ENCODE assay signal across 11 cellular contexts in genomic region chr4:143404555-143404954, GRCh38.
DNase-seq lines count a peak whose midpoint lies in the region; ATAC-seq and TF ChIP-seq lines count a peak whose summit lies in the region.
"Had no signal": no experiment of that assay in that cellular context is flagged by ENCODE, and none has a peak within 500 bp of the region (broad histone marks: within the 10 kb centered on the region; RNA-seq: fewer than 3 reads in every experiment).

No MANE protein-coding gene starts in this region.

- DNase-seq in kidney tubule cell (ENCODE audit: low spot score): peak; percentile 57
- no peak for DNase-seq in effector memory CD4-positive, alpha-beta T cell
- DNase-seq in BE2C: no peak
- DNase-seq in activated CD8-positive, alpha-beta memory T cell treated with anti-CD3 and anti-CD28 coated beads, Interleukin-2, amount 50 U/mL, for 4 hours: no peak
- DNase-seq in epidermal melanocyte (ENCODE audit: insufficient read length, low spot score): no peak
- DNase-seq: head of caudate nucleus, NCI-H446 treated with DMSO at 0.1 percent for 48 hours had no signal

- no peaks in the 10 kb centered on the region for H3K4me1 ChIP-seq in effector memory CD4-positive, alpha-beta T cell (ENCODE audit: control insufficient read depth, insufficient read depth, low read length, poor library complexity, severe bottlenecking)
- H3K4me1 ChIP-seq in BE2C: no peaks in the 10 kb centered on the region

- H3K36me3 ChIP-seq in effector memory CD4-positive, alpha-beta T cell (ENCODE audit: control insufficient read depth, insufficient read depth, low read length): no peaks in the 10 kb centered on the region
- no peaks in the 10 kb centered on the region for H3K36me3 ChIP-seq in BE2C

- H3K27ac ChIP-seq in effector memory CD4-positive, alpha-beta T cell (ENCODE audit: insufficient read depth, low read length, poor library complexity, severe bottlenecking): no peak overlapping the region

- TF ChIP-seq CTCF in BE2C (IDR thresholded peaks at IDR 0.05; ENCODE audit: low read depth, low read length): no peak

- no peaks in the 10 kb centered on the region for H3K9me3 ChIP-seq in effector memory CD4-positive, alpha-beta T cell (ENCODE audit: control insufficient read depth, low read length)
- no peaks in the 10 kb centered on the region for H3K9me3 ChIP-seq in BE2C

- no peaks in the 10 kb centered on the region for H3K27me3 ChIP-seq in effector memory CD4-positive, alpha-beta T cell (replicated peaks; ENCODE audit: control insufficient read depth, insufficient read depth, low read length, poor library complexity, severe bottlenecking)
- no peaks in the 10 kb centered on the region for H3K27me3 ChIP-seq in BE2C

- no peak overlapping the region for H3K4me3 ChIP-seq in effector memory CD4-positive, alpha-beta T cell (ENCODE audit: insufficient read depth, low read depth, low read length, poor library complexity, severe bottlenecking)
- H3K4me3 ChIP-seq in BE2C (ENCODE audit: low read depth, low read length): no peak overlapping the region

- peak; percentile 92 for ATAC-seq in GM18517 (IDR thresholded peaks at IDR 0.05; ENCODE audit: unreplicated experiment)
- ATAC-seq in GM21576 (IDR thresholded peaks at IDR 0.05; ENCODE audit: unreplicated experiment): peak; percentile 95
- peak; percentile 94 for ATAC-seq in HG03354 (IDR thresholded peaks at IDR 0.05; ENCODE audit: poor library complexity, severe bottlenecking, unreplicated experiment)
- ATAC-seq: WTC11 had no signal
